ENCODE assay signal across 9 cellular contexts in the genomic region with DNA sequence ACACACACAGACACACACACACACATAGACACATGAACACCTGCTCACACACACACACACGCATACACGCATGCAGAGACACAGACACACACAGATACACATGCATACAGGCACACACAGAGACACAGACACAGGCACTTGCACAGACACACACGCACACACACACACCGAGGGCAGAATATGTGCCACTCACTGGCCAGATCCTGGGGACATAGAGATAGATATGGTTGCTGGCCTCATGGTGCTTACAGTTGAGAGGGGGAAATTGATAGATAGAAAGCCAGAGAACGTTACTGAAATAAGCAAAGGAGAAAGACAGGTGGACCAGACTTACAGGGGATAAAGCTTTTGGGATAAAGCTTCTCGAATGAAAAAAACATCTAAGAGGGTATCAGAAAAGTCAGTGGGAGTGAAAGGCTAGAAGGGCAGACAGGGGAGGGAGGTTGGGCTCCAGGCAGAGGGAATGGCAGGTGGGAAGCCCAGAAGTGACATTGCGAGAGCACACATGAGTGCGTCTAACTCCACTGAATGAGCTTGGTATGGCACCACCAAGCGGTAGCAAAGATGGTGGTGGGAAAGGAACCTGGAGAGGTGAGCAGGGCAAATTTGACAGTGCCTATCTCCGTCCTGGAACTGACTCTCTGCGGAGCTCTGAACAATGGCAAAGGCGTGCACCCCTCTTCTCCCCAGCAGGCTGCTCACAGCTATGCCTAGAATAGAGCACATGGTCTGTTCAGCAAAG.
DNase-seq lines count a peak whose midpoint lies in the region; ATAC-seq, FAIRE-seq and TF ChIP-seq lines count a peak whose summit lies in the region.
"Had no signal": no experiment of that assay in that cellular context is flagged by ENCODE, and none has a peak within 500 bp of the region (broad histone marks: within the 10 kb centered on the region; RNA-seq: fewer than 3 reads in every experiment).

No MANE protein-coding gene starts in this region.

- FAIRE-seq in GM12878 (lab: Jason Lieb, UNC), result peak; percentile 35

- no peaks in the 10 kb centered on the region for H3K4me1 Mint-ChIP-seq in H9

- RAD21 ChIA-PET in GM12878 (lab: Charles Lee; ENCODE audit: unreplicated experiment), result no interaction called here

- H3K27me3 ChIP-seq in H9 (ENCODE audit: insufficient read depth, low read length) (no peaks in the 10 kb centered on the region), GM12878 (replicated peaks in 1 of 2; ENCODE audit: control insufficient read depth in 2 of 2, insufficient read depth in 2 of 2, low read length in 1 of 2) (no peaks in the 10 kb centered on the region), mesendoderm (ENCODE audit: insufficient read depth, low read length, poor library complexity) (no peaks in the 10 kb centered on the region)

- H2BK5ac ChIP-seq in H9 (ENCODE audit: insufficient read length, low read length), result no peak overlapping the region
- no peak overlapping the region for H2BK5ac ChIP-seq in mesendoderm (ENCODE audit: low read length)

- TF ChIP-seq RAD21 in GM12878 (IDR thresholded peaks at IDR 0.05; ENCODE audit: insufficient read depth, low read depth, low read length), result peak; percentile 58

- H2BK15ac ChIP-seq in H9 (ENCODE audit: low read depth, low read length), result peak overlapping the region; percentile 26; the same call in 1 of the 2 replicates
- no peak overlapping the region for H2BK15ac ChIP-seq in mesendoderm (replicated peaks; ENCODE audit: low read depth)

- H2BK120ac ChIP-seq in H9 (ENCODE audit: low read depth, low read length, poor library complexity, severe bottlenecking), result no peak overlapping the region
- no peak overlapping the region for H2BK120ac ChIP-seq in mesendoderm (ENCODE audit: low read depth, low read length)

- no peaks in the 10 kb centered on the region for H3K79me1 ChIP-seq in H9 (ENCODE audit: insufficient read depth, low read depth, low read length, poor library complexity, severe bottlenecking)
- H3K79me1 ChIP-seq in mesendoderm (ENCODE audit: low read length), result no peaks in the 10 kb centered on the region

- no peaks in the 10 kb centered on the region for H3K79me2 ChIP-seq in H9 (ENCODE audit: insufficient read depth, low read length)
- H3K79me2 ChIP-seq in GM12878 (ENCODE audit: control insufficient read depth, insufficient read depth, low read length), result no peaks in the 10 kb centered on the region
- no peaks in the 10 kb centered on the region for H3K79me2 ChIP-seq in mesendoderm (ENCODE audit: control insufficient read depth, insufficient read depth, low read length)

- no peak overlapping the region for H3T11ph ChIP-seq in H9 (ENCODE audit: low read length)

- H2AFZ ChIP-seq in H9 (ENCODE audit: low read length) (no peak overlapping the region), GM12878 (ENCODE audit: control insufficient read depth, low read depth, low read length) (no peak overlapping the region)

- no peaks in the 10 kb centered on the region for H4K20me1 ChIP-seq in H9 (ENCODE audit: control insufficient read depth, insufficient read depth, insufficient read length)
- H4K20me1 ChIP-seq in GM12878 (ENCODE audit: control insufficient read depth, insufficient read depth), result no peaks in the 10 kb centered on the region

- H3K23ac ChIP-seq in H9 (ENCODE audit: insufficient read length, low read depth, low read length), result no peak overlapping the region
- H3K23ac ChIP-seq in mesendoderm (ENCODE audit: low read length), result no peak overlapping the region

- H4K5ac ChIP-seq in H9 (ENCODE audit: insufficient read length, low read depth, low read length), result no peak overlapping the region
- no peak overlapping the region for H4K5ac ChIP-seq in mesendoderm (ENCODE audit: low read length)

- no peak overlapping the region for H2BK12ac ChIP-seq in H9 (ENCODE audit: insufficient read length, low read depth, low read length)

- no peak overlapping the region for H2BK20ac ChIP-seq in H9 (ENCODE audit: low read depth, low read length, poor library complexity, severe bottlenecking)

- no peak overlapping the region for H3K4me3 Mint-ChIP-seq in H9

- CTCF ChIA-PET in GM12878 (lab: Yijun Ruan, JAX), result interaction anchor here (0.6 to 1.3 kb wide), 5 partner anchors 158 to 497 kb away, joined by 3 to 5 read pairs (median 3); no protein-coding TSS in a partner anchor

- no peak overlapping the region for H3K27ac ChIP-seq in H9 (ENCODE audit: insufficient read length, low read depth, low read length)
- H3K27ac ChIP-seq in GM12878 (ENCODE audit: control insufficient read depth, insufficient read depth), result no peak overlapping the region
- H3K27ac ChIP-seq in mesendoderm (ENCODE audit: low read depth, low read length), result no peak overlapping the region

- H3K4me2 ChIP-seq in H9 (ENCODE audit: insufficient read depth, insufficient read length, low read length), result no peak overlapping the region
- H3K4me2 ChIP-seq in GM12878 (ENCODE audit: control insufficient read depth, insufficient read depth), result no peak overlapping the region
- no peak overlapping the region for H3K4me2 ChIP-seq in mesendoderm (ENCODE audit: low read length)

- no peak overlapping the region for H4K91ac ChIP-seq in H9 (ENCODE audit: insufficient read length, low read depth, low read length)

- H3K18ac ChIP-seq in H9 (ENCODE audit: insufficient read length, low read depth, low read length), result no peak overlapping the region
- no peak overlapping the region for H3K18ac ChIP-seq in mesendoderm (ENCODE audit: low read length)

- no CpG with 5 or more reads among the region's 12 CpGs for WGBS in H9 (ENCODE audit: extremely low coverage, insufficient read length, low lambda C conversion rate)
- 57% methylated on average over 10 of the region's 12 CpGs for WGBS in GM12878 (ENCODE audit: insufficient coverage, insufficient replicate concordance, low lambda C conversion rate, missing lambda C conversion rate)
- no CpG with 5 or more reads among the region's 12 CpGs for WGBS in mesendoderm (ENCODE audit: extremely low coverage, insufficient coverage, low lambda C conversion rate)

- no peak overlapping the region for H2AK5ac ChIP-seq in H9 (ENCODE audit: insufficient read length, low read length)
- H2AK5ac ChIP-seq in mesendoderm (ENCODE audit: low read length), result peak overlapping the region; percentile 65

- no peaks in the 10 kb centered on the region for H3K4me1 ChIP-seq in H9 (ENCODE audit: insufficient read depth, low read length)
- no peaks in the 10 kb centered on the region for H3K4me1 ChIP-seq in GM12878 (ENCODE audit: control insufficient read depth, insufficient read depth, low read length)
- no peaks in the 10 kb centered on the region for H3K4me1 ChIP-seq in mesendoderm (ENCODE audit: control insufficient read depth, low read depth, low read length)

- peak overlapping the region in 1 of 3 experiments; percentile 27; a peak in 1 of 7 replicates for H3K27ac Mint-ChIP-seq in H9

- peak; percentile 49; the same call in 2 of the 3 replicates for ATAC-seq in GM12878
- no peak for ATAC-seq in GM21576 (IDR thresholded peaks at IDR 0.05; ENCODE audit: unreplicated experiment)
- ATAC-seq: Panc1 had no signal

- H3K14ac ChIP-seq in H9 (ENCODE audit: insufficient read depth, low read length), result no peak overlapping the region

- no peaks in the 10 kb centered on the region for H3K36me3 ChIP-seq in GM12878 (ENCODE audit: control insufficient read depth in 2 of 2, insufficient read depth in 2 of 2, low read length in 1 of 2)
- no peaks in the 10 kb centered on the region for H3K36me3 ChIP-seq in mesendoderm (ENCODE audit: control insufficient read depth, insufficient read depth, low read length)

- no peak for TF ChIP-seq EP300 in GM12878 (IDR thresholded peaks at IDR 0.05; ENCODE audit: borderline replicate concordance in 1 of 2, control insufficient read depth in 1 of 2, low read depth in 2 of 2, low read length in 2 of 2)

- H3K4me3 ChIP-seq in GM12878, result no peak overlapping the region
- H3K4me3 ChIP-seq in mesendoderm (ENCODE audit: low read length), result no peak overlapping the region

- DNase-seq in H9, result peak; percentile 61
- no peak for DNase-seq in GM12878 (ENCODE audit: low read depth, low spot score)
- peak; percentile 69 for DNase-seq in mesendoderm
- no peak for DNase-seq in epidermal melanocyte (ENCODE audit: insufficient read length, low spot score)
- DNase-seq in SIG-M5 (lab: John Stamatoyannopoulos, UW), result no peak
- DNase-seq: NCI-H1105 treated with DMSO at 0.1 percent for 48 hours had no signal

- POLR2A ChIA-PET in GM12878 (lab: Charles Lee), result no interaction called here

- no peak for TF ChIP-seq POLR2A in GM12878 (IDR thresholded peaks at IDR 0.05; ENCODE audit: low read depth, low read length)

- H3K56ac ChIP-seq in H9 (ENCODE audit: insufficient read length, low read depth, low read length) (no peak overlapping the region), mesendoderm (ENCODE audit: low read length) (peak overlapping the region; percentile 56)

- BruUV-seq in GM12878 (replicated peaks; lab: Mats Ljungman, UMichigan), result TSS peak; percentile 13

- SMC1A ChIA-PET in GM12878 (lab: Charles Lee; ENCODE audit: uncharacterized antibody, unreplicated experiment), result interaction anchor here (0.5 to 1.6 kb wide), 11 partner anchors 10 to 564 kb away, joined by 3 to 4 read pairs (median 3); no protein-coding TSS in a partner anchor

- H3K36me3 Mint-ChIP-seq in H9 (ENCODE audit: insufficient read depth in 1 of 3, low read depth in 3 of 3), result peaks cover 0 to 3% (median 2%) of the 10 kb centered on the region in 3 experiments; a peak in 1 of 7 replicates

- no peaks in the 10 kb centered on the region for H3K9me3 ChIP-seq in H9 (ENCODE audit: control insufficient read depth, low read depth, low read length)
- H3K9me3 ChIP-seq in GM12878 (replicated peaks; ENCODE audit: control insufficient read depth, insufficient read depth, low read length), result no peaks in the 10 kb centered on the region

- in situ Hi-C loops in GM12878 (cut with MboI), result no loop called here

- peaks cover 3 to 4% of the 10 kb centered on the region in 2 experiments; a peak in 1 of 5 replicates for H3K9me3 Mint-ChIP-seq in H9

- TF ChIP-seq CTCF in GM12872 (IDR thresholded peaks at IDR 0.05; ENCODE audit: insufficient read depth, low read depth, low read length) (peak; percentile 45), H9 (conservative IDR thresholded peaks at IDR 0.05) (peak; percentile 63), GM12878 (IDR thresholded peaks at IDR 0.05 in 2 of 3, conservative IDR thresholded peaks at IDR 0.05 in 1 of 3; ENCODE audit: control insufficient read depth in 2 of 3, extremely low read depth in 1 of 3, insufficient read depth in 1 of 3, low read depth in 3 of 3, low read length in 3 of 3) (peak; percentile 15 to 40 (median 28); a peak in 4 of 6 replicates)

- intact Hi-C loops in GM12878 (cut with micrococcal nuclease; ENCODE audit: unreplicated experiment), result no loop called here

- no peak overlapping the region for H3K4ac ChIP-seq in H9 (ENCODE audit: low read depth, low read length)
- no peak overlapping the region for H3K4ac ChIP-seq in mesendoderm (ENCODE audit: low read depth, low read length)

- H3K9ac ChIP-seq in H9 (ENCODE audit: extremely low read depth, insufficient read length, low read length) (no peak overlapping the region), GM12878 (ENCODE audit: control insufficient read depth, insufficient read depth, low read length) (no peak overlapping the region), mesendoderm (ENCODE audit: low read length) (no peak overlapping the region)

- H4K8ac ChIP-seq in H9 (replicated peaks; ENCODE audit: insufficient read length, low read depth, low read length) (no peak overlapping the region), mesendoderm (ENCODE audit: low read depth, low read length) (no peak overlapping the region)

- peaks cover 2% of the 10 kb centered on the region for H3K27me3 Mint-ChIP-seq in H9 (ENCODE audit: low read depth)

- H3K23me2 ChIP-seq in H9 (ENCODE audit: insufficient read length, low read depth, low read length, poor library complexity, severe bottlenecking), result no peaks in the 10 kb centered on the region

Comparison
In these comparisons a context has a peak if more than half of its experiments do, and no peak if none do; other contexts are left out.
1. DNase-seq: peak in H9 (single experiment) and mesendoderm (single experiment); none in GM12878 (single experiment), epidermal melanocyte (single experiment) and SIG-M5 (single experiment).
2. Peak in every context shown above with its lines, with median percentiles within 50 percentile points of each other: CTCF ChIP-seq.